23 cellular contexts compared by ENCODE assay signal in the genomic region with DNA sequence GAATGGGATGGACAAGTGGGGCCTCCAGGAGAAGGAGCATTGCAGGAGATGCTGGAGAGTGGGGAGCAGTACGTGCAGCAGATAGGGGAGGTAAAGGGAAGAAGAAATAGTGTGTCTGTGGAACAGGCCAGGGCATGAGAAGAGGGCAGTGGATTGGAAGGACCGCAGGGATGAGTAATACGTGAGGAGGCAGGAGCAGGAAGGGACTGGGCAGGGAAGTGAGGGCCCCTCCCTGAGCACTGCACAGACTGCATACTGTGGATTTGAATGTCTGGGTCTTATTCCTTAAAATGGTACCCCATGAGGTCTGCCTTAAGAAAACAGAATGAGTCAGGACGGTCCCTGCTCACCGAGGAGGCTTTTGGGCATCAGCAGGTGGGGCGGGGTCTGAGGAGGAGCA.
A peak's percentile ranks its signal among the peaks of the same experiment; 100 is the strongest.
DNase-seq lines count a peak whose midpoint lies in the region; ATAC-seq, FAIRE-seq and TF ChIP-seq lines count a peak whose summit lies in the region.
"Had no signal": no experiment of that assay in that cellular context is flagged by ENCODE, and none has a peak within 500 bp of the region (broad histone marks: within the 10 kb centered on the region; RNA-seq: fewer than 3 reads in every experiment).

No MANE protein-coding gene starts in this region.

- H3K9me3 ChIP-seq in astrocyte (ENCODE audit: insufficient read depth, low read depth, low read length) (no peaks in the 10 kb centered on the region), esophagus muscularis mucosa (peaks cover 0 to 8% (median 3%) of the 10 kb centered on the region in 4 donors)
- H3K9me3 ChIP-seq: MG63 had no signal

- no peaks in the 10 kb centered on the region for H4K20me1 ChIP-seq in astrocyte (ENCODE audit: insufficient read depth, low read length)

- no peak for TF ChIP-seq POLR2A in esophagus muscularis mucosa (IDR thresholded peaks at IDR 0.05; ENCODE audit: low read depth)

- no peaks in the 10 kb centered on the region for H3K79me2 ChIP-seq in astrocyte (ENCODE audit: insufficient read depth, low read length)

- H3K4me1 ChIP-seq in astrocyte (ENCODE audit: insufficient read depth, low read length) (no peaks in the 10 kb centered on the region), esophagus muscularis mucosa (no peaks in the 10 kb centered on the region)

- H3K4me2 ChIP-seq in astrocyte (ENCODE audit: low read length), result peak overlapping the region; percentile 70

- TF ChIP-seq EP300 in esophagus muscularis mucosa (IDR thresholded peaks at IDR 0.05), result no peak

- no peaks in the 10 kb centered on the region for H3K27me3 ChIP-seq in astrocyte (ENCODE audit: insufficient read depth, low read length)
- H3K27me3 ChIP-seq in esophagus muscularis mucosa, result peaks cover 0 to 5% (median 0%) of the 10 kb centered on the region in 4 donors
- H3K27me3 ChIP-seq: MG63 had no signal

- 59% methylated on average over 6 of the region's 6 CpGs for WGBS in esophagus muscularis mucosa

- H3K4me1 Mint-ChIP-seq in astrocyte (ENCODE audit: low read depth, unreplicated experiment) (no peaks in the 10 kb centered on the region), chondrocyte (ENCODE audit: low read depth) (no peaks in the 10 kb centered on the region)
- H3K4me1 Mint-ChIP-seq in activated T-helper 1 cell treated with anti-CD3 and anti-CD28 coated beads, Interleukin-12 subunit alpha, Interleukin-12 subunit beta, Interleukin-2, Interleukin-4 antibody, amounts not matched to agents 30 ng/mL and 10 ng/mL and 1 ng/mL, durations not matched to agents 14 hours and 24 hours and 36 hours (ENCODE audit: low read depth), result no peaks in the 10 kb centered on the region

- H3K27me3 Mint-ChIP-seq in astrocyte (ENCODE audit: low read depth, unreplicated experiment) (no peaks in the 10 kb centered on the region), chondrocyte (ENCODE audit: low read depth) (no peaks in the 10 kb centered on the region)
- no peaks in the 10 kb centered on the region for H3K27me3 Mint-ChIP-seq in activated T-helper 1 cell treated with anti-CD3 and anti-CD28 coated beads, Interleukin-12 subunit alpha, Interleukin-12 subunit beta, Interleukin-2, Interleukin-4 antibody, amounts not matched to agents 30 ng/mL and 10 ng/mL and 1 ng/mL, durations not matched to agents 14 hours and 24 hours and 36 hours (ENCODE audit: insufficient read depth)
- H3K27me3 Mint-ChIP-seq: IgD-negative memory B cell had no signal

- H3K4me3 Mint-ChIP-seq in astrocyte (ENCODE audit: unreplicated experiment), result no peak overlapping the region
- no peak overlapping the region for H3K4me3 Mint-ChIP-seq in chondrocyte (ENCODE audit: unreplicated experiment)
- no peak overlapping the region for H3K4me3 Mint-ChIP-seq in activated T-helper 1 cell treated with anti-CD3 and anti-CD28 coated beads, Interleukin-12 subunit alpha, Interleukin-12 subunit beta, Interleukin-2, Interleukin-4 antibody, amounts not matched to agents 30 ng/mL and 10 ng/mL and 1 ng/mL, durations not matched to agents 14 hours and 24 hours and 36 hours
- H3K4me3 Mint-ChIP-seq: IgD-negative memory B cell had no signal

- H3K36me3 ChIP-seq in astrocyte (ENCODE audit: insufficient read depth, low read length) (no peaks in the 10 kb centered on the region), esophagus muscularis mucosa (no peaks in the 10 kb centered on the region)
- H3K36me3 ChIP-seq: MG63 had no signal

- no peak overlapping the region for H3K27ac Mint-ChIP-seq in astrocyte (ENCODE audit: unreplicated experiment)
- no peak overlapping the region for H3K27ac Mint-ChIP-seq in chondrocyte (ENCODE audit: unreplicated experiment)
- H3K27ac Mint-ChIP-seq in activated T-helper 1 cell treated with anti-CD3 and anti-CD28 coated beads, Interleukin-12 subunit alpha, Interleukin-12 subunit beta, Interleukin-2, Interleukin-4 antibody, amounts not matched to agents 30 ng/mL and 10 ng/mL and 1 ng/mL, durations not matched to agents 14 hours and 24 hours and 36 hours, result no peak overlapping the region
- H3K27ac Mint-ChIP-seq: IgD-negative memory B cell had no signal

- no peak for ATAC-seq in HG03196 (IDR thresholded peaks at IDR 0.05; ENCODE audit: unreplicated experiment)

- H3K36me3 Mint-ChIP-seq in astrocyte (ENCODE audit: low read depth, unreplicated experiment) (no peaks in the 10 kb centered on the region), chondrocyte (ENCODE audit: low read depth) (no peaks in the 10 kb centered on the region)
- peaks cover 1% of the 10 kb centered on the region for H3K36me3 Mint-ChIP-seq in activated T-helper 1 cell treated with anti-CD3 and anti-CD28 coated beads, Interleukin-12 subunit alpha, Interleukin-12 subunit beta, Interleukin-2, Interleukin-4 antibody, amounts not matched to agents 30 ng/mL and 10 ng/mL and 1 ng/mL, durations not matched to agents 14 hours and 24 hours and 36 hours (ENCODE audit: low read depth)
- H3K36me3 Mint-ChIP-seq: IgD-negative memory B cell had no signal

- no peaks in the 10 kb centered on the region for H3K9me3 Mint-ChIP-seq in astrocyte (ENCODE audit: unreplicated experiment)
- peaks cover 33% of the 10 kb centered on the region for H3K9me3 Mint-ChIP-seq in chondrocyte (ENCODE audit: low read depth)
- H3K9me3 Mint-ChIP-seq in activated T-helper 1 cell treated with anti-CD3 and anti-CD28 coated beads, Interleukin-12 subunit alpha, Interleukin-12 subunit beta, Interleukin-2, Interleukin-4 antibody, amounts not matched to agents 30 ng/mL and 10 ng/mL and 1 ng/mL, durations not matched to agents 14 hours and 24 hours and 36 hours, result peaks cover 29% of the 10 kb centered on the region

- TF ChIP-seq CTCF in astrocyte (IDR thresholded peaks at IDR 0.05; ENCODE audit: insufficient read depth, low read depth, low read length), result no peak
- no peak for TF ChIP-seq CTCF in esophagus muscularis mucosa (IDR thresholded peaks at IDR 0.05)
- TF ChIP-seq CTCF in chondrocyte (IDR thresholded peaks at IDR 0.05), result no peak

- no peak overlapping the region for H3K9ac ChIP-seq in astrocyte (ENCODE audit: low read length)

- peak; percentile 61 for DNase-seq in NCI-H2227 (lab: John Stamatoyannopoulos, UW; ENCODE audit: unreplicated experiment)
- no peak for DNase-seq in astrocyte (ENCODE audit: low read depth)
- peak; percentile 87 for DNase-seq in esophagus muscularis mucosa (ENCODE audit: extremely low spot score)
- DNase-seq in RKO (ENCODE audit: low spot score), result no peak
- no peak for DNase-seq in chondrocyte (ENCODE audit: low spot score)
- DNase-seq in activated T-helper 1 cell treated with anti-CD3 and anti-CD28 coated beads, Interleukin-12 subunit alpha, Interleukin-12 subunit beta, Interleukin-2, Interleukin-4 antibody, amounts not matched to agents 30 ng/mL and 10 ng/mL and 1 ng/mL, durations not matched to agents 14 hours and 24 hours and 36 hours (ENCODE audit: low spot score), result no peak
- DNase-seq: ACHN; H7; Kasumi-1; NCI-H1048; NCI-H1436; NCI-H2029; NCI-H2171; NK-92 treated with Interleukin-12 subunit alpha and Interleukin-12 subunit beta, amount 100 ng/mL, for 24 hours; OCI-M1; SIG-M5 had no signal

- peak overlapping the region; percentile 73 for H2AFZ ChIP-seq in astrocyte (ENCODE audit: low read depth, low read length)

- intact Hi-C loops in esophagus muscularis mucosa (cut with DNase I), result no loop called here
- intact Hi-C loops in activated T-helper 1 cell treated with anti-CD3 and anti-CD28 coated beads, Interleukin-12 subunit alpha, Interleukin-12 subunit beta, Interleukin-2, Interleukin-4 antibody, amounts not matched to agents 30 ng/mL and 10 ng/mL and 1 ng/mL, durations not matched to agents 14 hours and 24 hours and 36 hours (cut with micrococcal nuclease), result no loop called here

- peak overlapping the region; percentile 42 for H3K4me3 ChIP-seq in astrocyte (ENCODE audit: insufficient read depth, low read depth, low read length)
- H3K4me3 ChIP-seq in esophagus muscularis mucosa, result peak overlapping the region in 3 of 4 donors; percentile 15 to 44 (median 17)
- H3K4me3 ChIP-seq: MG63 had no signal

- H3K27ac ChIP-seq in astrocyte (ENCODE audit: low read depth, low read length) (no peak overlapping the region), esophagus muscularis mucosa (replicated peaks in 1 of 4) (no peak overlapping the region)
- H3K27ac ChIP-seq: HL-60 had no signal

- no peak for FAIRE-seq in astrocyte (lab: Jason Lieb, UNC)
- FAIRE-seq: D721Med, G401.6, HTR-8/SVneo had no signal

Comparison
In these comparisons a context has a peak if more than half of its experiments do, and no peak if none do; other contexts are left out.
1. DNase-seq: peak in NCI-H2227 (single experiment) and esophagus muscularis mucosa (single experiment); none in astrocyte (single experiment), RKO (single experiment), chondrocyte (single experiment) and activated T-helper 1 cell treated with anti-CD3 and anti-CD28 coated beads, Interleukin-12 subunit alpha, Interleukin-12 subunit beta, Interleukin-2, Interleukin-4 antibody, amounts not matched to agents 30 ng/mL and 10 ng/mL and 1 ng/mL, durations not matched to agents 14 hours and 24 hours and 36 hours (single experiment).